In the genomic region with DNA sequence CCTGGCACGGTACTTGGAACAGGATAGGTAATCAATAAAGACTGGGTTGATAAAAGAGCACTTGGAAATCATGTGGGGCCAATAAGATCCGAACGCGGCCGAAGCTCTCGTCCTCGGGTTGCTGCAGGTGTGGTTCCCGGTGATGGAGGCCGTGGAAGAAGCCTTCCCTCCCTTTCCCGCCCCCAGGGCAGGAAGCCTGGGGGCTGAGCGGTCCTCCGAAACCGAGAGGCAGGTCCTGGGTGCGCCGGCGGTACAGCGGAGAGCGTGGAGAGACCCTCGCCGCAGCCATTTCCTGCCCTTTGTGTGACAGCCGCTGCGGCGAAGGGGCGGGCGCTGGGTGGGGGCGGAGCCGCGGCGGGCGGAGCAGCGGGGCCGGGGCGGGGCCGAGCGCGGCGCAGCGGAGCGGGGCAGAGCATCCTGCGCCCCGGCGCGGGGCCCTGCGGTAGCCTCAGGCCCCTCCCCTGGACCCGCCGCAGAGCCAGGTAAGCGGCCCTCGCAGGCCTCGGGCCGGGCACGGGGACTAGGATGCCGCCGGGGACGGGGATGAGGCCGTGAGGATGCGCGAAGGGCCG, we compare ENCODE assay signal across 8 cellular contexts. TPM values are rescaled to one million over a fixed set of nuclear protein-coding genes. Genes with fewer than 3 reads are reported as not detected.
DNase-seq lines count a peak whose midpoint lies in the region; ATAC-seq and TF ChIP-seq lines count a peak whose summit lies in the region.

CYFIP2 (plus strand) TSS at position 410 of the 572 bp plus-strand sequence. CDS start 19,239 bp downstream, outside the sequence.

- peak within 1 kb of the TSS; percentile 92 to 100 (median 99) for H3K27ac Mint-ChIP-seq in CD4-positive, CD25-positive, alpha-beta regulatory T cell
- peak within 1 kb of the TSS; percentile 99 for H3K27ac Mint-ChIP-seq in naive B cell
- H3K27ac Mint-ChIP-seq in stimulated activated effector memory CD8-positive, alpha-beta T cell treated with anti-CD3 and anti-CD28 coated beads, Interleukin-12 subunit alpha, Interleukin-12 subunit beta, amount 100 ng/mL, for 72 hours, result peak within 1 kb of the TSS; percentile 95

- peaks cover 29 to 79% (median 51%) of the 10 kb centered on the region in 4 donors for H3K4me1 Mint-ChIP-seq in CD4-positive, CD25-positive, alpha-beta regulatory T cell
- peaks cover 55 to 72% (median 66%) of the 10 kb centered on the region in 3 donors for H3K4me1 Mint-ChIP-seq in naive B cell
- peaks cover 79% of the 10 kb centered on the region for H3K4me1 Mint-ChIP-seq in stimulated activated effector memory CD8-positive, alpha-beta T cell treated with anti-CD3 and anti-CD28 coated beads, Interleukin-12 subunit alpha, Interleukin-12 subunit beta, amount 100 ng/mL, for 72 hours

- DNase-seq in CD4-positive, CD25-positive, alpha-beta regulatory T cell, result peak; percentile 83 to 91 (median 85)
- DNase-seq in NOMO-1 (lab: John Stamatoyannopoulos, UW; ENCODE audit: unreplicated experiment in 2 of 2) (peak; percentile 31 to 60), activated T-cell treated with anti-CD3 and anti-CD28 coated beads for 24 hours (ENCODE audit: low read depth) (peak; percentile 79), erythroblast (lab: John Stamatoyannopoulos, UW) (peak; percentile 56 to 74), naive B cell (peak; percentile 79)
- DNase-seq in stimulated activated effector memory CD8-positive, alpha-beta T cell treated with anti-CD3 and anti-CD28 coated beads, Interleukin-12 subunit alpha, Interleukin-12 subunit beta, amount 100 ng/mL, for 72 hours (ENCODE audit: low spot score in 2 of 2), result peak; percentile 65 to 88

- no peaks in the 10 kb centered on the region for H3K9me3 ChIP-seq in CD4-positive, CD25-positive, alpha-beta regulatory T cell (ENCODE audit: control insufficient read depth in 2 of 2, low read length in 2 of 2)

- H3K27me3 Mint-ChIP-seq in CD4-positive, CD25-positive, alpha-beta regulatory T cell, result no peaks in the 10 kb centered on the region
- no peaks in the 10 kb centered on the region for H3K27me3 Mint-ChIP-seq in naive B cell

- H3K27ac ChIP-seq in CD4-positive, CD25-positive, alpha-beta regulatory T cell (ENCODE audit: insufficient read depth, low read length, poor library complexity, severe bottlenecking), result peak within 1 kb of the TSS; percentile 97

- no peaks in the 10 kb centered on the region for H3K9me3 Mint-ChIP-seq in CD4-positive, CD25-positive, alpha-beta regulatory T cell
- H3K9me3 Mint-ChIP-seq in naive B cell, result no peaks in the 10 kb centered on the region
- no peaks in the 10 kb centered on the region for H3K9me3 Mint-ChIP-seq in stimulated activated effector memory CD8-positive, alpha-beta T cell treated with anti-CD3 and anti-CD28 coated beads, Interleukin-12 subunit alpha, Interleukin-12 subunit beta, amount 100 ng/mL, for 72 hours

- H3K4me1 ChIP-seq in CD4-positive, CD25-positive, alpha-beta regulatory T cell (ENCODE audit: control insufficient read depth, insufficient read depth, low read length, poor library complexity, severe bottlenecking), result peaks cover 66% of the 10 kb centered on the region

- H3K27me3 ChIP-seq in CD4-positive, CD25-positive, alpha-beta regulatory T cell (ENCODE audit: control insufficient read depth, insufficient read depth, low read length), result no peaks in the 10 kb centered on the region

- peak; percentile 91 to 92 for ATAC-seq in CD4-positive, CD25-positive, alpha-beta regulatory T cell (ENCODE audit: low read depth in 2 of 2)
- ATAC-seq in GM19324 (IDR thresholded peaks at IDR 0.05; ENCODE audit: low FRiP score, unreplicated experiment), result peak; percentile 92
- ATAC-seq in HG03439 (IDR thresholded peaks at IDR 0.05; ENCODE audit: unreplicated experiment), result peak; percentile 80
- peak; percentile 87 to 88 for ATAC-seq in naive B cell (ENCODE audit: low read depth in 2 of 2)
- ATAC-seq in stimulated activated effector memory CD8-positive, alpha-beta T cell treated with anti-CD3 and anti-CD28 coated beads, Interleukin-12 subunit alpha, Interleukin-12 subunit beta, amount 100 ng/mL, for 72 hours, result peak; percentile 90

- peaks cover 20% of the 10 kb centered on the region for H3K36me3 Mint-ChIP-seq in CD4-positive, CD25-positive, alpha-beta regulatory T cell
- peaks cover 6 to 7% of the 10 kb centered on the region in 2 donors for H3K36me3 Mint-ChIP-seq in naive B cell
- peaks cover 40% of the 10 kb centered on the region for H3K36me3 Mint-ChIP-seq in stimulated activated effector memory CD8-positive, alpha-beta T cell treated with anti-CD3 and anti-CD28 coated beads, Interleukin-12 subunit alpha, Interleukin-12 subunit beta, amount 100 ng/mL, for 72 hours

- H3K4me3 ChIP-seq in CD4-positive, CD25-positive, alpha-beta regulatory T cell (ENCODE audit: low read depth, low read length), result peak within 1 kb of the TSS; percentile 91

- H3K4me3 Mint-ChIP-seq in CD4-positive, CD25-positive, alpha-beta regulatory T cell, result peak within 1 kb of the TSS; percentile 97 to 100 (median 98)
- peak within 1 kb of the TSS; percentile 91 to 98 (median 97) for H3K4me3 Mint-ChIP-seq in naive B cell
- peak within 1 kb of the TSS; percentile 88 for H3K4me3 Mint-ChIP-seq in stimulated activated effector memory CD8-positive, alpha-beta T cell treated with anti-CD3 and anti-CD28 coated beads, Interleukin-12 subunit alpha, Interleukin-12 subunit beta, amount 100 ng/mL, for 72 hours

- TF ChIP-seq POLR2A in erythroblast (IDR thresholded peaks at IDR 0.05; ENCODE audit: low read length), result no peak

- peaks cover 2% of the 10 kb centered on the region for H3K36me3 ChIP-seq in CD4-positive, CD25-positive, alpha-beta regulatory T cell (ENCODE audit: control insufficient read depth, insufficient read depth, low read length)

RNA-seq across cellular contexts. Expression of gene CYFIP2, which starts in this region (rescaled TPM):
- total RNA-seq in CD4-positive, CD25-positive, alpha-beta regulatory T cell, result 357 TPM
- polyA plus RNA-seq in CD4-positive, CD25-positive, alpha-beta regulatory T cell, result 100 to 1,000 TPM; 332 to 383 (median 360) TPM
- 100 to 1,000 TPM; 306 to 461 (median 348) TPM for polyA plus RNA-seq in naive B cell (ENCODE audit: low read depth in 6 of 6)

Comparison
In these comparisons a context has a peak if more than half of its experiments do, and no peak if none do; other contexts are left out.
1. Peak in every context shown above with its lines: DNase-seq, ATAC-seq, H3K4me3 ChIP-seq and H3K27ac ChIP-seq.